In genomic region chr1:156485984-156486383, GRCh38 we compare ENCODE assay signal across 19 cellular contexts. TPM values are rescaled to one million over a fixed set of nuclear protein-coding genes. Genes with fewer than 3 reads are reported as not detected.
A peak's percentile ranks its signal among the peaks of the same experiment; 100 is the strongest.
DNase-seq lines count a peak whose midpoint lies in the region; ATAC-seq, FAIRE-seq and TF ChIP-seq lines count a peak whose summit lies in the region.
"Had no signal": no experiment of that assay in that cellular context is flagged by ENCODE, and none has a peak within 500 bp of the region (broad histone marks: within the 10 kb centered on the region; RNA-seq: fewer than 3 reads in every experiment).

No MANE protein-coding gene starts in this region.

- H3K9ac ChIP-seq in GM12878 (ENCODE audit: control insufficient read depth, insufficient read depth, low read length) = no peak overlapping the region
- H3K9ac ChIP-seq: GM23248 had no signal

- H3K4me3 ChIP-seq in left ventricle myocardium inferior (no peak overlapping the region), GM12878 (no peak overlapping the region)
- H3K4me3 ChIP-seq: body of pancreas, GM23248 had no signal

- in situ Hi-C loops in GM12878 (cut with MboI) = no loop called here

- peaks cover 10 to 16% of the 10 kb centered on the region in 2 donors for H3K36me3 Mint-ChIP-seq in naive B cell

- no peak for FAIRE-seq in GM12878 (lab: Jason Lieb, UNC)
- FAIRE-seq: G401.6 had no signal

- no peak overlapping the region for H2AFZ ChIP-seq in GM12878 (ENCODE audit: control insufficient read depth, low read depth, low read length)
- H2AFZ ChIP-seq: GM23248 had no signal

- 86% methylated on average over 3 of the region's 3 CpGs for WGBS in GM12878 (ENCODE audit: insufficient coverage, insufficient replicate concordance, low lambda C conversion rate, missing lambda C conversion rate)

- TF ChIP-seq RAD21 in GM12878 (IDR thresholded peaks at IDR 0.05; ENCODE audit: insufficient read depth, low read depth, low read length) = no peak

- H3K9me3 Mint-ChIP-seq in naive B cell = no peaks in the 10 kb centered on the region
- H3K9me3 Mint-ChIP-seq: dendritic cell treated with granulocyte-macrophage colony-stimulating factor and Interleukin-4, amounts not matched to agents 40 ng/mL and 50 ng/mL, for 4 days had no signal

- TF ChIP-seq CTCF in left ventricle myocardium inferior (IDR thresholded peaks at IDR 0.05; ENCODE audit: borderline replicate concordance) (no peak), GM12878 (IDR thresholded peaks at IDR 0.05 in 2 of 3, conservative IDR thresholded peaks at IDR 0.05 in 1 of 3; ENCODE audit: control insufficient read depth in 2 of 3, extremely low read depth in 1 of 3, insufficient read depth in 1 of 3, low read depth in 3 of 3, low read length in 3 of 3) (no peak)

- H3K4me3 Mint-ChIP-seq in naive B cell = no peak overlapping the region
- H3K4me3 Mint-ChIP-seq: dendritic cell treated with granulocyte-macrophage colony-stimulating factor and Interleukin-4, amounts not matched to agents 40 ng/mL and 50 ng/mL, for 4 days had no signal

- DNase-seq in left ventricle myocardium inferior = no peak
- no peak for DNase-seq in Right ventricle myocardium inferior (ENCODE audit: missing footprints)
- DNase-seq in GM12878 (ENCODE audit: low read depth, low spot score) = no peak
- no peak for DNase-seq in naive B cell
- DNase-seq in C1 segment of cervical spinal cord (lab: John Stamatoyannopoulos, UW) = no peak
- DNase-seq in stimulated activated CD4-positive, alpha-beta T cell treated with anti-CD3 and anti-CD28 coated beads, Interleukin-4, amount 100 ng/mL, for 1 hour = no peak
- DNase-seq in activated CD4-positive, alpha-beta T cell treated with anti-CD3 and anti-CD28 coated beads for 1 hour = no peak
- DNase-seq in NCI-H187 (lab: John Stamatoyannopoulos, UW) = no peak
- DNase-seq: body of pancreas; GM23248; Kasumi-1; midbrain; NCI-H1048; NCI-H2081 treated with DMSO at 0.1 percent for 48 hours; NCI-H524; stimulated activated CD8-positive, alpha-beta memory T cell treated with anti-CD3 and anti-CD28 coated beads, Interleukin-4, amount 100 ng/mL, for 48 hours had no signal

- H3K27ac ChIP-seq in left ventricle myocardium inferior (replicated peaks) (peak overlapping the region; percentile 100), GM12878 (ENCODE audit: control insufficient read depth, insufficient read depth) (peak overlapping the region; percentile 54)
- H3K27ac ChIP-seq: GM23248 had no signal

- H3K9me3 ChIP-seq in left ventricle myocardium inferior (replicated peaks) (no peaks in the 10 kb centered on the region), GM12878 (replicated peaks; ENCODE audit: control insufficient read depth, insufficient read depth, low read length) (no peaks in the 10 kb centered on the region)
- H3K9me3 ChIP-seq: body of pancreas had no signal

- H3K79me2 ChIP-seq in GM12878 (ENCODE audit: control insufficient read depth, insufficient read depth, low read length) = peaks cover 85% of the 10 kb centered on the region

- POLR2A ChIA-PET in GM12878 (lab: Charles Lee) = interaction anchor here (0.6 to 23.9 kb wide), 5 partner anchors 18 to 463 kb away, joined by 4 to 630 read pairs (median 5); partner anchors contain the start of gene MEF2D

- H4K20me1 ChIP-seq in GM12878 (ENCODE audit: control insufficient read depth, insufficient read depth) = no peaks in the 10 kb centered on the region

- SMC1A ChIA-PET in GM12878 (lab: Charles Lee; ENCODE audit: uncharacterized antibody, unreplicated experiment) = interaction anchor here (0.6 to 21.2 kb wide), 5 partner anchors 12 to 105 kb away, joined by 3 to 460 read pairs (median 4); partner anchors contain the start of genes MEF2D and NAXE

- H3K36me3 ChIP-seq in left ventricle myocardium inferior (peaks cover 22% of the 10 kb centered on the region), GM12878 (ENCODE audit: control insufficient read depth in 2 of 2, insufficient read depth in 2 of 2, low read length in 1 of 2) (peaks cover 16 to 27% of the 10 kb centered on the region in 2 experiments)

- no TSS peak for BruUV-seq in GM12878 (replicated peaks; lab: Mats Ljungman, UMichigan)

- TF ChIP-seq POLR2A in GM12878 (IDR thresholded peaks at IDR 0.05; ENCODE audit: low read depth, low read length) = no peak

- intact Hi-C loops in left ventricle myocardium inferior (cut with micrococcal nuclease) = no loop called here
- intact Hi-C loops in Right ventricle myocardium inferior (cut with DNase I) = no loop called here
- intact Hi-C loops in GM12878 (cut with micrococcal nuclease; ENCODE audit: unreplicated experiment) = loop anchor here (10.0 kb wide), 1 partner anchor 119 kb away; the partner anchor contains the start of gene GPATCH4

- ATAC-seq in Right ventricle myocardium inferior (no peak), GM12878 (no peak), naive B cell (ENCODE audit: low read depth in 2 of 2) (no peak)
- ATAC-seq: body of pancreas had no signal

- H3K27me3 ChIP-seq in left ventricle myocardium inferior (ENCODE audit: low read depth) (no peaks in the 10 kb centered on the region), GM12878 (replicated peaks in 1 of 2; ENCODE audit: control insufficient read depth in 2 of 2, insufficient read depth in 2 of 2, low read length in 1 of 2) (no peaks in the 10 kb centered on the region)
- H3K27me3 ChIP-seq: body of pancreas had no signal

- RAD21 ChIA-PET in GM12878 (lab: Charles Lee; ENCODE audit: unreplicated experiment) = interaction anchor here (1.1 to 13.6 kb wide), 4 partner anchors 17 to 85 kb away, joined by 5 to 323 read pairs (median 42); partner anchors contain the start of gene MEF2D

- CTCF ChIA-PET in GM12878 (lab: Yijun Ruan, JAX) = interaction anchor here (0.8 to 8.0 kb wide), 7 partner anchors 15 to 123 kb away, joined by 3 to 175 read pairs (median 3); partner anchors contain the start of gene MEF2D

- H3K4me1 Mint-ChIP-seq in naive B cell = peaks cover 68 to 94% (median 88%) of the 10 kb centered on the region in 3 donors

- no peaks in the 10 kb centered on the region for H3K27me3 Mint-ChIP-seq in naive B cell
- H3K27me3 Mint-ChIP-seq: activated naive CD8-positive, alpha-beta T cell; dendritic cell treated with granulocyte-macrophage colony-stimulating factor and Interleukin-4, amounts not matched to agents 40 ng/mL and 50 ng/mL, for 4 days had no signal

- 0 out of 2 replicates have a peak overlapping the region, but pooled peaks have one; percentile 38 for H3K4me2 ChIP-seq in GM12878 (ENCODE audit: control insufficient read depth, insufficient read depth)

- no peak for TF ChIP-seq EP300 in GM12878 (IDR thresholded peaks at IDR 0.05; ENCODE audit: borderline replicate concordance in 1 of 2, control insufficient read depth in 1 of 2, low read depth in 2 of 2, low read length in 2 of 2)

- peaks cover 100% of the 10 kb centered on the region for H3K4me1 ChIP-seq in left ventricle myocardium inferior
- H3K4me1 ChIP-seq in GM12878 (ENCODE audit: control insufficient read depth, insufficient read depth, low read length) = peaks cover 77% of the 10 kb centered on the region

- peak overlapping the region in 4 of 6 donors; percentile 42 to 99 (median 69) for H3K27ac Mint-ChIP-seq in naive B cell

TF ChIP-seq in GM12878, 131 proteins besides CTCF, POLR2A, EP300 and RAD21 (continues in another document):
- TF ChIP-seq PML (IDR thresholded peaks at IDR 0.05; ENCODE audit: low read length) (no peak), ZNF384 (IDR thresholded peaks at IDR 0.05; ENCODE audit: borderline replicate concordance, low read depth, low read length) (no peak), ZNF274 (IDR thresholded peaks at IDR 0.05; ENCODE audit: insufficient read depth, insufficient read length) (no peak), IRF5 (IDR thresholded peaks at IDR 0.05; ENCODE audit: borderline replicate concordance) (no peak), NR2C2 (IDR thresholded peaks at IDR 0.05; ENCODE audit: borderline replicate concordance, control insufficient read depth, insufficient read length, low read depth) (no peak), FOXK2 (IDR thresholded peaks at IDR 0.05) (no peak), ESRRA (IDR thresholded peaks at IDR 0.05; ENCODE audit: low read length) (no peak), MAX (IDR thresholded peaks at IDR 0.05; ENCODE audit: low read depth, low read length) (no peak), SREBF2 (IDR thresholded peaks at IDR 0.05; ENCODE audit: low read length) (no peak)

RNA-seq across cellular contexts. Expression of gene MEF2D, which starts 14.6 kb away (rescaled TPM):
- total RNA-seq in left ventricle myocardium inferior (96.8 TPM), Right ventricle myocardium inferior (99.7 TPM), GM12878 (2014; rRNA removed) (13.8 and 17.1 TPM in 2 replicates), GM12878 (2014; rRNA removed; fragmentation: Illumina TruSeq; extraction: Trizol) (8.1 and 9.1 TPM in 2 replicates), GM12878 (2021) (47.3 and 53.0 TPM in 2 replicates)
- 44.6 and 59.9 TPM in 2 replicates for total RNA-seq in GM12878 (2013; cell fraction: nucleolus; rRNA removed)
- polyA plus RNA-seq in GM12878 (2011; ENCODE audit: low read depth) = 10.6 TPM
- polyA plus RNA-seq in GM12878 (2011; rRNA removed) (4.7 and 12.0 TPM in 2 replicates), GM12878 (2014; fragmentation: Illumina TruSeq; extraction: Trizol) (11.2 and 16.5 TPM in 2 replicates), GM12878 (2014; fragmentation: Nextera tagmentation; extraction: Ambion mirVana) (1 to 10 TPM in 1 of 2 experiments, under 1 TPM in 1; 0.61 to 1.3 TPM), GM12878 (2014; rRNA removed) (23.7 and 26.4 TPM in 2 replicates), GM12878 (2016; fragmentation: Nextera tagmentation; extraction: Ambion mirVana) (10 to 100 TPM; 38.2 to 44.2 TPM), naive B cell (ENCODE audit: low read depth in 6 of 6) (10 to 100 TPM in 3 of 6 donors, 1 to 10 TPM in 3; 6.9 to 15.8 (median 9.1) TPM)
- polyA plus RNA-seq in GM12878 (2011; cell fraction: cytosol; rRNA removed) = 16.5 and 18.1 TPM in 2 replicates
- polyA plus RNA-seq in GM12878 (2011; cell fraction: nucleus; rRNA removed) = 34.0 and 52.7 TPM in 2 replicates
- 27.0 and 28.1 TPM in 2 replicates for polyA plus RNA-seq in GM12878 (2012)
- polyA minus RNA-seq in GM12878 (2011; rRNA and poly(A)+ RNA removed) = 13.3 and 13.9 TPM in 2 replicates
- 14.3 and 15.9 TPM in 2 replicates for polyA minus RNA-seq in GM12878 (2011; cell fraction: cytosol; rRNA and poly(A)+ RNA removed)
- polyA minus RNA-seq in GM12878 (2011; cell fraction: nucleus; rRNA and poly(A)+ RNA removed) = 11.0 and 24.5 TPM in 2 replicates
